ENCODE assay signal across 22 cellular contexts in the genomic region with DNA sequence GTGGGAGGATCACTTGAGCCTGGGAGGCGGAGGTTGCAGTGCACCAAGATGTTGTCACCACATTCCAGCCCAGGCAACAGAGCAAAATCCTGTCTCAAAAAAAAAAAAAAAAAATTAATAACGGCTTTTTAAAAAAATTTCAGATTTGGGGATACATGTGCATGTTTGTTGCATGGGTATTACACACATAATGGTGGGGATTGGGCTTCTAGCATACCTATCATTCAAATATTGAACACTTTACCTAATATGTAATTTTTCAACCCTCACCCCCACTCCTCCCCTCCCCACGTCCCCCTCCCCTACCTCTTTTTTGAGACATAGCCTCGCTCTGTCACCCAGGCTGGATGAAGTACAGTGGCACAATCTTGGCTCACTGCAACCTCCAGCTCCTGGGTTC.
"Had no signal": no experiment of that assay in that cellular context is flagged by ENCODE, and none has a peak within 500 bp of the region (broad histone marks: within the 10 kb centered on the region; RNA-seq: fewer than 3 reads in every experiment).

No MANE protein-coding gene starts in this region.

- H3K27ac ChIP-seq: KMS-11, RWPE1, SJSA1 had no signal

- H3K9ac ChIP-seq: KMS-11 had no signal

- H3K4me3 ChIP-seq: ascending aorta, body of pancreas, SJSA1 had no signal

- H3K27me3 ChIP-seq: ascending aorta, body of pancreas, SJSA1 had no signal

- H3K36me3 Mint-ChIP-seq: activated CD8-positive, alpha-beta memory T cell treated with anti-CD3 and anti-CD28 coated beads, Interleukin-2, amount 10 ng/mL, durations not matched to agents 7 days and 5 days; activated naive CD4-positive, alpha-beta T cell treated with anti-CD3 and anti-CD28 coated beads, Interleukin-2, amount 50 U/mL, for 24 hours had no signal

- H3K9me3 ChIP-seq: ascending aorta, body of pancreas, SJSA1 had no signal

- H3K27ac Mint-ChIP-seq: activated CD8-positive, alpha-beta memory T cell treated with anti-CD3 and anti-CD28 coated beads, Interleukin-2, amount 10 ng/mL, durations not matched to agents 7 days and 5 days; activated naive CD4-positive, alpha-beta T cell treated with anti-CD3 and anti-CD28 coated beads, Interleukin-2, amount 50 U/mL, for 24 hours; activated T-cell treated with anti-CD3 and anti-CD28 coated beads, Interleukin-2, amount 50 U/mL, for 24 hours had no signal

- H3K36me3 ChIP-seq: ascending aorta, SJSA1 had no signal

- DNase-seq: activated CD4-positive, alpha-beta T cell treated with anti-CD3 and anti-CD28 coated beads for 48 hours; activated CD4-positive, alpha-beta T cell treated with anti-CD3 and anti-CD28 coated beads, Interleukin-2, amount 50 U/mL, for 4 hours; activated CD8-positive, alpha-beta memory T cell treated with anti-CD3 and anti-CD28 coated beads, Interleukin-2, amount 10 ng/mL, durations not matched to agents 7 days and 5 days; activated effector memory CD4-positive, alpha-beta T cell treated with Interleukin-2 at 50 U/mL for 16 hours; activated naive CD4-positive, alpha-beta T cell; activated T-cell treated with anti-CD3 and anti-CD28 coated beads, Interleukin-2, amount 50 U/mL, for 24 hours; central memory CD4-positive, alpha-beta T cell; NCI-H1092 treated with DMSO at 0.1 percent for 48 hours; NCI-H1417 treated with DMSO at 0.1 percent for 48 hours; NCI-H1694; NCI-H2029; NCI-H345; NCI-H510A treated with DMSO at 0.1 percent for 48 hours; SHP77; SW 1271 had no signal

- H3K4me3 Mint-ChIP-seq: activated CD8-positive, alpha-beta memory T cell treated with anti-CD3 and anti-CD28 coated beads, Interleukin-2, amount 10 ng/mL, durations not matched to agents 7 days and 5 days; activated naive CD4-positive, alpha-beta T cell treated with anti-CD3 and anti-CD28 coated beads, Interleukin-2, amount 50 U/mL, for 24 hours; activated T-cell treated with anti-CD3 and anti-CD28 coated beads, Interleukin-2, amount 50 U/mL, for 24 hours; activated T-helper 1 cell treated with anti-CD3 and anti-CD28 coated beads, Interleukin-12 subunit alpha, Interleukin-12 subunit beta, Interleukin-2, Interleukin-4 antibody, amounts not matched to agents 30 ng/mL and 10 ng/mL and 1 ng/mL, durations not matched to agents 14 hours and 24 hours and 36 hours had no signal

- H3K27me3 Mint-ChIP-seq: activated naive CD4-positive, alpha-beta T cell treated with anti-CD3 and anti-CD28 coated beads, Interleukin-2, amount 50 U/mL, for 24 hours; activated T-cell treated with anti-CD3 and anti-CD28 coated beads, Interleukin-2, amount 50 U/mL, for 24 hours had no signal

- H3K9me3 Mint-ChIP-seq: activated naive CD4-positive, alpha-beta T cell treated with anti-CD3 and anti-CD28 coated beads, Interleukin-2, amount 50 U/mL, for 24 hours; activated T-cell treated with anti-CD3 and anti-CD28 coated beads, Interleukin-2, amount 50 U/mL, for 24 hours; activated T-helper 1 cell treated with anti-CD3 and anti-CD28 coated beads, Interleukin-12 subunit alpha, Interleukin-12 subunit beta, Interleukin-2, Interleukin-4 antibody, amounts not matched to agents 30 ng/mL and 10 ng/mL and 1 ng/mL, durations not matched to agents 14 hours and 24 hours and 36 hours had no signal
